In the genomic region with DNA sequence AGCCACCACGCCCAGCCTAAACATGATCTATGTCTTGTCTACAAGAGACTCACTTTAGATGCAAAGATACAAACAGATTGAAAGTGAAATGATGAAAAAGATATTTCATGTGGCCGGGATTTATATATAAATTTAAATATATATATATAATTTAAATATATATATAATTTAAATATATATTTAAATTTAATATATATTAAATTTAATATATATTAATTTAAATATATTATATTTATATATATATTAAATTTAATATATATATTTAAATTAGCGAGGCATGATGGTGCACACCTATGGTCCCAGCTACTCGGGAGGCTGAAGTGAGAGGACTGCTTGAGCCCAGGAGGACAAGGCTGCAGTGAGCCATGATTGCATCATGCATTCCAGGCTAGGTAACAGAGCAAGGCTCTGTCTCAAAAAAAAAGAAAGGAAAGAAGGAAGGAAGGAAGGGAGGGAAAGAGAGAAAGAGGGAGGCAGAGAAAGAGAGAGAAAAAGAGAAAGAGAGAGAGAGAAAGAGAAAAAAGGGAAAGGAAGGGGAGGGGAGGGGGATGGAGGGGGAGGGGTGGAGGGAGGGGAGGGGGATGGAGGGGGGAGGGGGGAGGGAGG, we compare ENCODE assay signal across 1 cellular context.
A peak's percentile ranks its signal among the peaks of the same experiment; 100 is the strongest.
TF ChIP-seq lines count a peak whose summit lies in the region.

No MANE protein-coding gene starts in this region.

TF ChIP-seq in HEK293, 187 proteins besides CTCF, POLR2A, EP300 and RAD21:
- TF ChIP-seq, protein P1, sequence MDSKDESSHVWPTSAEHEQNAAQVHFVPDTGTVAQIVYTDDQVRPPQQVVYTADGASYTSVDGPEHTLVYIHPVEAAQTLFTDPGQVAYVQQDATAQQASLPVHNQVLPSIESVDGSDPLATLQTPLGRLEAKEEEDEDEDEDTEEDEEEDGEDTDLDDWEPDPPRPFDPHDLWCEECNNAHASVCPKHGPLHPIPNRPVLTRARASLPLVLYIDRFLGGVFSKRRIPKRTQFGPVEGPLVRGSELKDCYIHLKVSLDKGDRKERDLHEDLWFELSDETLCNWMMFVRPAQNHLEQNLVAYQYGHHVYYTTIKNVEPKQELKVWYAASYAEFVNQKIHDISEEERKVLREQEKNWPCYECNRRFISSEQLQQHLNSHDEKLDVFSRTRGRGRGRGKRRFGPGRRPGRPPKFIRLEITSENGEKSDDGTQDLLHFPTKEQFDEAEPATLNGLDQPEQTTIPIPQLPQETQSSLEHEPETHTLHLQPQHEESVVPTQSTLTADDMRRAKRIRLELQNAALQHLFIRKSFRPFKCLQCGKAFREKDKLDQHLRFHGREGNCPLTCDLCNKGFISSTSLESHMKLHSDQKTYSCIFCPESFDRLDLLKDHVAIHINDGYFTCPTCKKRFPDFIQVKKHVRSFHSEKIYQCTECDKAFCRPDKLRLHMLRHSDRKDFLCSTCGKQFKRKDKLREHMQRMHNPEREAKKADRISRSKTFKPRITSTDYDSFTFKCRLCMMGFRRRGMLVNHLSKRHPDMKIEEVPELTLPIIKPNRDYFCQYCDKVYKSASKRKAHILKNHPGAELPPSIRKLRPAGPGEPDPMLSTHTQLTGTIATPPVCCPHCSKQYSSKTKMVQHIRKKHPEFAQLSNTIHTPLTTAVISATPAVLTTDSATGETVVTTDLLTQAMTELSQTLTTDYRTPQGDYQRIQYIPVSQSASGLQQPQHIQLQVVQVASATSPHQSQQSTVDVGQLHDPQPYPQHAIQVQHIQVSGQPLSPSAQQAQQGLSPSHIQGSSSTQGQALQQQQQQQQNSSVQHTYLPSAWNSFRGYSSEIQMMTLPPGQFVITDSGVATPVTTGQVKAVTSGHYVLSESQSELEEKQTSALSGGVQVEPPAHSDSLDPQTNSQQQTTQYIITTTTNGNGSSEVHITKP (tag by site-specific recombination; IDR thresholded peaks at IDR 0.05), result no peak
- TF ChIP-seq PRDM1 (tag by site-specific recombination; IDR thresholded peaks at IDR 0.05), result peak; percentile 81
